ENCODE assay signal across 29 cellular contexts in the genomic region with DNA sequence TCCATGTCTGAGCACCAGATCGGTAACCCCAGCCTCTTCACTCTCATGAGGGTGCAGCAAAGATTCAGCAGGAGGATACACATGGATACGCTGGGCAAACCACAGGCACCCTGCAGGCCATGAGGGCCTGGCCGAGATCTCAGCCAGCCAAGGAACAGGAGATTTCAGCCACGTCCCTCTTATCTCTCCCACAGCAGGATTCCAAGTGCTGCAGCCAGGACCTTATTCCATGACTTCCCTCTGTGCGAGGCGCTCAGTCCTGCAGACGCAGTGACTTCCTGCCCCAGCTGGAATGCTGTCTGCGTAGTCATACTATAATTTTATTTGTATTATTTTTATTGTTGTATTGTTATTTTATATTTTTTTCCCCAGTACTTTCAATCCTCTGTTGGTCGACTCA.
"Had no signal": no experiment of that assay in that cellular context is flagged by ENCODE, and none has a peak within 500 bp of the region (broad histone marks: within the 10 kb centered on the region; RNA-seq: fewer than 3 reads in every experiment).

No MANE protein-coding gene starts in this region.

- H3K79me2 ChIP-seq: hepatocyte had no signal

- FAIRE-seq: pancreas, small intestine, urothelium cell line had no signal

- H3K27me3 ChIP-seq: hepatocyte, pancreas, sigmoid colon, upper lobe of right lung had no signal

- H3K4me3 ChIP-seq: heart right ventricle, hepatocyte, left lung, lung, pancreas, prostate gland, sigmoid colon, suprapubic skin, thoracic aorta, tibial artery, upper lobe of right lung had no signal

- H3K4me1 ChIP-seq: heart right ventricle, left lung, pancreas, prostate gland, sigmoid colon, suprapubic skin, tibial artery, upper lobe of right lung had no signal

- H3K4me3 Mint-ChIP-seq: mesothelial cell of epicardium; naive B cell; natural killer cell; nephron progenitor cell; stimulated activated naive B cell treated with anti-CD40 and anti-IgM and Interleukin-4, amounts not matched to agents 10 μg/mL and 1 μg/mL and 100 μg/mL, for 72 hours; stimulated activated naive CD8-positive, alpha-beta T cell treated with anti-CD3 and anti-CD28 coated beads, Interleukin-15, Interleukin-2, amounts not matched to agents 100 ng/mL and 50 ng/mL, for 24 hours had no signal

- H3K36me3 Mint-ChIP-seq: natural killer cell; stimulated activated naive B cell treated with anti-CD40 and anti-IgM and Interleukin-4, amounts not matched to agents 10 μg/mL and 1 μg/mL and 100 μg/mL, for 72 hours had no signal

- H3K27ac Mint-ChIP-seq: mesothelial cell of epicardium; natural killer cell; nephron progenitor cell; stimulated activated naive B cell treated with anti-CD40 and anti-IgM and Interleukin-4, amounts not matched to agents 10 μg/mL and 1 μg/mL and 100 μg/mL, for 72 hours; stimulated activated naive CD8-positive, alpha-beta T cell treated with anti-CD3 and anti-CD28 coated beads, Interleukin-15, Interleukin-2, amounts not matched to agents 100 ng/mL and 50 ng/mL, for 24 hours had no signal

- H2AFZ ChIP-seq: hepatocyte had no signal

- DNase-seq: heart right ventricle; islet precursor cell; kidney glomerular epithelial cell; left cardiac atrium; left lung; mesendoderm; naive B cell; natural killer cell; nephron progenitor cell; nucleus accumbens; pancreas; retina; right cardiac atrium; sigmoid colon; small intestine; stimulated activated CD4-positive, alpha-beta T cell treated with anti-CD3 and anti-CD28 coated beads, Interleukin-2, amount 100 ng/mL, for 24 hours; stimulated activated CD4-positive, alpha-beta T cell treated with anti-CD3 and anti-CD28 coated beads, Interleukin-4, amount 100 ng/mL, for 1 hour; stimulated activated naive B cell treated with anti-CD40 and anti-IgM and Interleukin-4, amounts not matched to agents 10 μg/mL and 1 μg/mL and 100 μg/mL, for 72 hours; tibial artery; trophoblast cell; upper lobe of right lung had no signal

- H3K9me3 Mint-ChIP-seq: natural killer cell; stimulated activated naive CD8-positive, alpha-beta T cell treated with anti-CD3 and anti-CD28 coated beads, Interleukin-15, Interleukin-2, amounts not matched to agents 100 ng/mL and 50 ng/mL, for 24 hours had no signal

- H3K4me2 ChIP-seq: hepatocyte had no signal

- H3K36me3 ChIP-seq: heart right ventricle, left lung, pancreas, prostate gland, sigmoid colon, suprapubic skin, thoracic aorta, tibial artery, upper lobe of right lung had no signal

- H3K4me1 Mint-ChIP-seq: mesothelial cell of epicardium; natural killer cell; nephron progenitor cell; stimulated activated naive B cell treated with anti-CD40 and anti-IgM and Interleukin-4, amounts not matched to agents 10 μg/mL and 1 μg/mL and 100 μg/mL, for 72 hours had no signal

- H3K9me3 ChIP-seq: left lung, pancreas, prostate gland, sigmoid colon, suprapubic skin, thoracic aorta, tibial artery, upper lobe of right lung had no signal

- H3K27ac ChIP-seq: heart right ventricle, hepatocyte, left lung, pancreas, prostate gland, sigmoid colon, suprapubic skin, thoracic aorta, tibial artery, upper lobe of right lung had no signal

- ATAC-seq: heart right ventricle; left cardiac atrium; left lung; natural killer cell; pancreas; stimulated activated naive B cell treated with anti-CD40 and anti-IgM and Interleukin-4, amounts not matched to agents 10 μg/mL and 1 μg/mL and 100 μg/mL, for 72 hours; upper lobe of right lung had no signal
